Comparison of ENCODE assay signal across 1 cellular context in the genomic region with DNA sequence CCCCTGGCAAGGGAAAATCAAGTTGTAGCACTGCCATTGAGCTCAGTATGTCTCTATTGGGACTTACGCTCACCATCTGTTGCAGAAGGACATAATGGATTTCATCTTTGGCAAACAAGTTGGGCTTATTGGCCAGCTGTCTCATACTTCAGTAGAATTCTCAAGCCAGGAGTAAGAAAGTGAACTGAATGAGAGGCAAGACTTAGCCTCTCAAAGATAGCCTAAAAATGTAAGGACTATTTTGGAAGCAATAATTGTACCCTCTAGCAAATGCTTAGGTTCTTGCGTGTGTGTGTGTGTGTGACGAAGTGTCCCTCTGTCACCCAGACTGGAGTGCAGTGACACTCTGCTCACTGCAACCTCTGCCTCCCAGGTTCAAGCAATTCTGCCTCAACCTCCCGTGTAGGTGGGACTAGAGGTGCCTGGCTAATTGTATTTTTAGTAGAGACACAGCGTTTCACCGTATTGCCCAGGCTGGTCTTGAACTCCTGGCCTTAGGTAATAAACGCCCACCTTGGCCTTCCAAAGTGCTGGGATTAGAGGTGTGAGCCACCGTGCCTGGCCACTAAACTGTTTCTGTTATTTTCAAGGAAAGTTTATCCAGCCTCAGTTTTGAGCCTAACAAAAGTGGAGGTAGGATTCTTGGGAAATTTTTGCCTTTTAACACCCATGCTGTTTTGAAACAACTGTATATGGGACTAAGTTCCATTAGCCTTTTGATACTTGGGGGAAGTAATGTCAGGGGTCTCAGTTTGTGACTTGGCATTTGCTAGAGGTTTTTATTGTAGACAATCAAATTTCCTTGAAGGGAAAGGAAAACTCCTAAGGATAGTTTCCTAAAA.
A peak's percentile ranks its signal among the peaks of the same experiment; 100 is the strongest.
TF ChIP-seq lines count a peak whose summit lies in the region.

No MANE protein-coding gene starts in this region.

TF ChIP-seq in HEK293, 187 proteins besides CTCF, POLR2A, EP300 and RAD21 (continued from another document):
- TF ChIP-seq INSM2 (tag by site-specific recombination; IDR thresholded peaks at IDR 0.05) (no peak), IKZF3 (tag by site-specific recombination; IDR thresholded peaks at IDR 0.05) (peak; percentile 72), BCL11A (tag by site-specific recombination; IDR thresholded peaks at IDR 0.05; ENCODE audit: low read depth) (no peak), ZSCAN18 (tag by site-specific recombination; IDR thresholded peaks at IDR 0.05) (no peak), GLIS1 (tag by site-specific recombination; IDR thresholded peaks at IDR 0.05) (no peak), ZNF223 (tag by site-specific recombination; IDR thresholded peaks at IDR 0.05) (no peak), ZNF600 (tag by site-specific recombination; IDR thresholded peaks at IDR 0.05) (peak; percentile 55), ZNF626 (tag by site-specific recombination; IDR thresholded peaks at IDR 0.05) (no peak), ZNF292 (tag by site-specific recombination; IDR thresholded peaks at IDR 0.05; ENCODE audit: borderline replicate concordance, low read depth) (no peak), PRDM10 (tag by site-specific recombination; IDR thresholded peaks at IDR 0.05) (no peak), ZFHX2 (tag by site-specific recombination; conservative IDR thresholded peaks at IDR 0.05) (peak; percentile 67), KLF7 (tag by site-specific recombination; IDR thresholded peaks at IDR 0.05; ENCODE audit: borderline replicate concordance) (no peak), ZFP37 (tag by site-specific recombination; IDR thresholded peaks at IDR 0.05) (no peak), ZNF561 (tag by site-specific recombination; IDR thresholded peaks at IDR 0.05; ENCODE audit: borderline replicate concordance) (0 out of 2 replicates have a peak, but pooled peaks have one; percentile 33), ZNF76 (tag by site-specific recombination; IDR thresholded peaks at IDR 0.05; ENCODE audit: borderline replicate concordance, low read depth) (no peak), ZNF221 (tag by site-specific recombination; IDR thresholded peaks at IDR 0.05; ENCODE audit: borderline replicate concordance) (no peak), SP7 (tag by site-specific recombination; IDR thresholded peaks at IDR 0.05) (peak; percentile 31; the same call in 1 of the 2 replicates), ZNF449 (tag by site-specific recombination; IDR thresholded peaks at IDR 0.05) (peak; percentile 59; the same call in 1 of the 2 replicates), PRDM1 (tag by site-specific recombination; IDR thresholded peaks at IDR 0.05) (peak; percentile 53; the same call in 1 of the 2 replicates), ZNF580 (tag by site-specific recombination; IDR thresholded peaks at IDR 0.05) (no peak), KLF8 (tag by site-specific recombination; IDR thresholded peaks at IDR 0.05) (0 out of 2 replicates have a peak, but pooled peaks have one; percentile 21), FEZF1 (tag by site-specific recombination; IDR thresholded peaks at IDR 0.05) (0 out of 2 replicates have a peak, but pooled peaks have one; percentile 2)
- TF ChIP-seq, protein P1, sequence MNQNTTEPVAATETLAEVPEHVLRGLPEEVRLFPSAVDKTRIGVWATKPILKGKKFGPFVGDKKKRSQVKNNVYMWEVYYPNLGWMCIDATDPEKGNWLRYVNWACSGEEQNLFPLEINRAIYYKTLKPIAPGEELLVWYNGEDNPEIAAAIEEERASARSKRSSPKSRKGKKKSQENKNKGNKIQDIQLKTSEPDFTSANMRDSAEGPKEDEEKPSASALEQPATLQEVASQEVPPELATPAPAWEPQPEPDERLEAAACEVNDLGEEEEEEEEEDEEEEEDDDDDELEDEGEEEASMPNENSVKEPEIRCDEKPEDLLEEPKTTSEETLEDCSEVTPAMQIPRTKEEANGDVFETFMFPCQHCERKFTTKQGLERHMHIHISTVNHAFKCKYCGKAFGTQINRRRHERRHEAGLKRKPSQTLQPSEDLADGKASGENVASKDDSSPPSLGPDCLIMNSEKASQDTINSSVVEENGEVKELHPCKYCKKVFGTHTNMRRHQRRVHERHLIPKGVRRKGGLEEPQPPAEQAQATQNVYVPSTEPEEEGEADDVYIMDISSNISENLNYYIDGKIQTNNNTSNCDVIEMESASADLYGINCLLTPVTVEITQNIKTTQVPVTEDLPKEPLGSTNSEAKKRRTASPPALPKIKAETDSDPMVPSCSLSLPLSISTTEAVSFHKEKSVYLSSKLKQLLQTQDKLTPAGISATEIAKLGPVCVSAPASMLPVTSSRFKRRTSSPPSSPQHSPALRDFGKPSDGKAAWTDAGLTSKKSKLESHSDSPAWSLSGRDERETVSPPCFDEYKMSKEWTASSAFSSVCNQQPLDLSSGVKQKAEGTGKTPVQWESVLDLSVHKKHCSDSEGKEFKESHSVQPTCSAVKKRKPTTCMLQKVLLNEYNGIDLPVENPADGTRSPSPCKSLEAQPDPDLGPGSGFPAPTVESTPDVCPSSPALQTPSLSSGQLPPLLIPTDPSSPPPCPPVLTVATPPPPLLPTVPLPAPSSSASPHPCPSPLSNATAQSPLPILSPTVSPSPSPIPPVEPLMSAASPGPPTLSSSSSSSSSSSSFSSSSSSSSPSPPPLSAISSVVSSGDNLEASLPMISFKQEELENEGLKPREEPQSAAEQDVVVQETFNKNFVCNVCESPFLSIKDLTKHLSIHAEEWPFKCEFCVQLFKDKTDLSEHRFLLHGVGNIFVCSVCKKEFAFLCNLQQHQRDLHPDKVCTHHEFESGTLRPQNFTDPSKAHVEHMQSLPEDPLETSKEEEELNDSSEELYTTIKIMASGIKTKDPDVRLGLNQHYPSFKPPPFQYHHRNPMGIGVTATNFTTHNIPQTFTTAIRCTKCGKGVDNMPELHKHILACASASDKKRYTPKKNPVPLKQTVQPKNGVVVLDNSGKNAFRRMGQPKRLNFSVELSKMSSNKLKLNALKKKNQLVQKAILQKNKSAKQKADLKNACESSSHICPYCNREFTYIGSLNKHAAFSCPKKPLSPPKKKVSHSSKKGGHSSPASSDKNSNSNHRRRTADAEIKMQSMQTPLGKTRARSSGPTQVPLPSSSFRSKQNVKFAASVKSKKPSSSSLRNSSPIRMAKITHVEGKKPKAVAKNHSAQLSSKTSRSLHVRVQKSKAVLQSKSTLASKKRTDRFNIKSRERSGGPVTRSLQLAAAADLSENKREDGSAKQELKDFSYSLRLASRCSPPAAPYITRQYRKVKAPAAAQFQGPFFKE (tag by site-specific recombination; IDR thresholded peaks at IDR 0.05; ENCODE audit: borderline replicate concordance), result no peak
